ENCODE assay signal across 8 cellular contexts in the genomic region with DNA sequence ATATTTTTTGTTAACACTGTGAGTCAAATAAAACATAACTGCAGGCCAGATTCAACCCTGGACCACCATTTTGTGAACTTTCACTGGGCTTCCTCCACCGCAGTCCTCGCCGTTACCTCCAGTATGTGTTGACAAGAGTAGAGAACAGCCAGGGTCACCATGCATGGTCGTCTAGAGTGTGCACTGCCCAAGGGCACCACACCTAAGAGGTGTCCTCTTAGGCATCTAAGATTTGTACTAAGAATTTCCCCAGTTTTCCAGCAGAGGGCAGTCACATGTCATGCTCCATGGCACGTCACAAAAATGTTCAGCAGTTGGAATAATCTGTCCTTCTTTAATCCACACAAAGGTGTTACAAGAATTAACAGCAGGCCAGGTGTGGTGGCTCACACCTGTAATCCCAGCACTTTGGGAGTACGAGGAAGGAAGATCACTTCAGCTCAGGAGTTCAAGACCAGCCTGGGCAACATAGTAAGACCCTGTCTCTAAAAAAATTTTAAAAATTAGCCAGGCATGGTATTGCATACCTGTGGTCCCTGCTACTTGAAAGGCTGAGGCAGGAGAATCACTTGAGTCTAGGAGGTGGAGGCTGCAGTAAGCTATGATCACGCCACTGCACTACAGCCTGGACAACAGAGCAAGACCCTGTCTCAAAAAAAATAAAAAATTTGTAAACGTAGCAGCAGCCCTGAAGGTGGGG.
DNase-seq lines count a peak whose midpoint lies in the region; ATAC-seq and TF ChIP-seq lines count a peak whose summit lies in the region.

No MANE protein-coding gene starts in this region.

- H3K36me3 ChIP-seq in endodermal cell (ENCODE audit: control insufficient read depth, insufficient read depth, low read length), result no peaks in the 10 kb centered on the region

- no peak overlapping the region for H3K27ac ChIP-seq in endodermal cell (ENCODE audit: low read depth, low read length)

- H3K4me1 Mint-ChIP-seq in endodermal cell, result peaks cover 9% of the 10 kb centered on the region

- H3K9me3 ChIP-seq in endodermal cell (ENCODE audit: control insufficient read depth, low read length), result peaks cover 15% of the 10 kb centered on the region

- H3K4me3 Mint-ChIP-seq in endodermal cell, result no peak overlapping the region

- H3K27me3 Mint-ChIP-seq in endodermal cell (ENCODE audit: insufficient read depth), result peaks cover 3% of the 10 kb centered on the region

- H3K4me3 ChIP-seq in endodermal cell (ENCODE audit: low read length), result peak overlapping the region; percentile 56

- 72 to 81% methylated on average over 8 of the region's 8 CpGs for WGBS in endodermal cell (ENCODE audit: insufficient coverage in 1 of 2, insufficient read length in 1 of 2), 2 experiments

- peak; percentile 67 for ATAC-seq in HG03342 (IDR thresholded peaks at IDR 0.05; ENCODE audit: unreplicated experiment)

- no peak overlapping the region for H3K27ac Mint-ChIP-seq in endodermal cell

- no peaks in the 10 kb centered on the region for H3K27me3 ChIP-seq in endodermal cell (ENCODE audit: control insufficient read depth, insufficient read depth, low read length, poor library complexity, severe bottlenecking)

- DNase-seq in NCI-H2227 (lab: John Stamatoyannopoulos, UW; ENCODE audit: unreplicated experiment) (peak; percentile 47), NCI-H2227 treated with DMSO at 0.1 percent for 48 hours (lab: John Stamatoyannopoulos, UW) (no peak), NCI-H748 (lab: John Stamatoyannopoulos, UW; ENCODE audit: unreplicated experiment) (peak; percentile 75), endodermal cell (peak; percentile 75), middle frontal gyrus (ENCODE audit: extremely low spot score, low spot score) (peak; percentile 55), stromal cell of bone marrow (ENCODE audit: low read depth) (peak; percentile 33)
- peak; percentile 37 for DNase-seq in activated CD4-positive, alpha-beta T cell treated with anti-CD3 and anti-CD28 coated beads, Interleukin-2, amount 50 U/mL, for 1 hour

- no peak overlapping the region for H3K9ac ChIP-seq in endodermal cell (ENCODE audit: extremely low read depth, low read length, poor library complexity, severe bottlenecking)

- TF ChIP-seq CTCF in endodermal cell (conservative IDR thresholded peaks at IDR 0.05), result peak; percentile 85

- peaks cover 19% of the 10 kb centered on the region for H3K9me3 Mint-ChIP-seq in endodermal cell

- H3K36me3 Mint-ChIP-seq in endodermal cell (ENCODE audit: low read depth), result no peaks in the 10 kb centered on the region

- H3K4me1 ChIP-seq in endodermal cell (ENCODE audit: control insufficient read depth, insufficient read depth, low read length), result no peaks in the 10 kb centered on the region
